Comparison of ENCODE assay signal across 15 cellular contexts in genomic region chr12:91947459-91947858, GRCh38.
DNase-seq lines count a peak whose midpoint lies in the region; ATAC-seq and TF ChIP-seq lines count a peak whose summit lies in the region.
"Had no signal": no experiment of that assay in that cellular context is flagged by ENCODE, and none has a peak within 500 bp of the region (broad histone marks: within the 10 kb centered on the region; RNA-seq: fewer than 3 reads in every experiment).

No MANE protein-coding gene starts in this region.

- peak overlapping the region; percentile 60 for H3K27ac Mint-ChIP-seq in stimulated activated memory B cell treated with anti-CD40 and anti-IgM and Interleukin-4, amounts not matched to agents 10 μg/mL and 1 μg/mL and 100 μg/mL, for 72 hours
- H3K27ac Mint-ChIP-seq in HFFc6 = no peak overlapping the region
- H3K27ac Mint-ChIP-seq: activated naive CD8-positive, alpha-beta T cell had no signal

- peak; percentile 83 to 98 for ATAC-seq in activated CD4-positive, CD25-positive, alpha-beta regulatory T cell treated with anti-CD3 and anti-CD28 coated beads, Interleukin-2, amount 50 U/mL, for 24 hours
- peak; percentile 82 for ATAC-seq in HG02623 (IDR thresholded peaks at IDR 0.05; ENCODE audit: unreplicated experiment)
- ATAC-seq in HG03565 (IDR thresholded peaks at IDR 0.05; ENCODE audit: unreplicated experiment) = peak; percentile 92
- ATAC-seq in stimulated activated memory B cell treated with anti-CD40 and anti-IgM and Interleukin-4, amounts not matched to agents 10 μg/mL and 1 μg/mL and 100 μg/mL, for 72 hours = peak; percentile 92

- H3K27me3 Mint-ChIP-seq in stimulated activated memory B cell treated with anti-CD40 and anti-IgM and Interleukin-4, amounts not matched to agents 10 μg/mL and 1 μg/mL and 100 μg/mL, for 72 hours = no peaks in the 10 kb centered on the region
- H3K27me3 Mint-ChIP-seq in HFFc6 (ENCODE audit: insufficient read depth) = no peaks in the 10 kb centered on the region
- H3K27me3 Mint-ChIP-seq: activated naive CD8-positive, alpha-beta T cell had no signal

- no peaks in the 10 kb centered on the region for H4K20me1 ChIP-seq in osteoblast (ENCODE audit: insufficient read depth, low read length)

- no peak overlapping the region for H3K4me3 Mint-ChIP-seq in stimulated activated memory B cell treated with anti-CD40 and anti-IgM and Interleukin-4, amounts not matched to agents 10 μg/mL and 1 μg/mL and 100 μg/mL, for 72 hours
- no peak overlapping the region for H3K4me3 Mint-ChIP-seq in HFFc6
- H3K4me3 Mint-ChIP-seq: activated naive CD8-positive, alpha-beta T cell had no signal

- H2AFZ ChIP-seq in osteoblast (ENCODE audit: low read length) = no peak overlapping the region

- no peak for TF ChIP-seq CTCF in HFFc6 (IDR thresholded peaks at IDR 0.05)
- TF ChIP-seq CTCF in osteoblast (IDR thresholded peaks at IDR 0.05; ENCODE audit: extremely low read depth, low read depth, low read length) = no peak

- no peak for DNase-seq in activated CD4-positive, CD25-positive, alpha-beta regulatory T cell treated with anti-CD3 and anti-CD28 coated beads, Interleukin-2, amount 50 U/mL, for 72 hours
- DNase-seq in HFFc6 (no peak), osteoblast (ENCODE audit: insufficient read length, low spot score, missing footprints) (no peak), UCSD-AML1 (lab: John Stamatoyannopoulos, UW; ENCODE audit: unreplicated experiment) (no peak)
- DNase-seq: colonic mucosa; NCI-H2107; ovary; Right ventricle myocardium superior; stimulated activated CD4-positive, alpha-beta T cell treated with anti-CD3 and anti-CD28 coated beads, Interleukin-4, amount 100 ng/mL, for 1 hour; testis had no signal

- no peak overlapping the region for H3K4me2 ChIP-seq in osteoblast (ENCODE audit: insufficient read depth, low read length)

- H3K4me3 ChIP-seq in osteoblast (ENCODE audit: insufficient read depth, low read length) = no peak overlapping the region
- H3K4me3 ChIP-seq: colonic mucosa, ovary, testis had no signal

- H3K4me1 ChIP-seq in osteoblast (ENCODE audit: insufficient read depth, low read length) = no peaks in the 10 kb centered on the region
- H3K4me1 ChIP-seq: colonic mucosa, testis had no signal

- no peak overlapping the region for H3K27ac ChIP-seq in osteoblast (ENCODE audit: low read depth, low read length)
- H3K27ac ChIP-seq: colonic mucosa, ovary, testis had no signal

- H3K4me1 Mint-ChIP-seq in stimulated activated memory B cell treated with anti-CD40 and anti-IgM and Interleukin-4, amounts not matched to agents 10 μg/mL and 1 μg/mL and 100 μg/mL, for 72 hours = peaks cover 15% of the 10 kb centered on the region
- peaks cover 5% of the 10 kb centered on the region for H3K4me1 Mint-ChIP-seq in HFFc6 (ENCODE audit: low read depth)

- no peaks in the 10 kb centered on the region for H3K36me3 ChIP-seq in osteoblast (ENCODE audit: insufficient read depth, low read length)
- H3K36me3 ChIP-seq: colonic mucosa, ovary had no signal

- H3K36me3 Mint-ChIP-seq in stimulated activated memory B cell treated with anti-CD40 and anti-IgM and Interleukin-4, amounts not matched to agents 10 μg/mL and 1 μg/mL and 100 μg/mL, for 72 hours = no peaks in the 10 kb centered on the region
- no peaks in the 10 kb centered on the region for H3K36me3 Mint-ChIP-seq in HFFc6 (ENCODE audit: low read depth)

- H3K79me2 ChIP-seq in osteoblast (ENCODE audit: insufficient read depth, low read length) = no peaks in the 10 kb centered on the region

- H3K27me3 ChIP-seq in osteoblast (ENCODE audit: insufficient read depth, low read length) = no peaks in the 10 kb centered on the region
- H3K27me3 ChIP-seq: colonic mucosa, ovary, testis had no signal

- H3K9me3 Mint-ChIP-seq in stimulated activated memory B cell treated with anti-CD40 and anti-IgM and Interleukin-4, amounts not matched to agents 10 μg/mL and 1 μg/mL and 100 μg/mL, for 72 hours = peaks cover 3% of the 10 kb centered on the region
- H3K9me3 Mint-ChIP-seq in HFFc6 = no peaks in the 10 kb centered on the region

- no peaks in the 10 kb centered on the region for H3K9me3 ChIP-seq in osteoblast (ENCODE audit: low read depth, low read length)
- H3K9me3 ChIP-seq: colonic mucosa, ovary, testis had no signal
